Comparison of ENCODE assay signal across 9 cellular contexts in the genomic region with DNA sequence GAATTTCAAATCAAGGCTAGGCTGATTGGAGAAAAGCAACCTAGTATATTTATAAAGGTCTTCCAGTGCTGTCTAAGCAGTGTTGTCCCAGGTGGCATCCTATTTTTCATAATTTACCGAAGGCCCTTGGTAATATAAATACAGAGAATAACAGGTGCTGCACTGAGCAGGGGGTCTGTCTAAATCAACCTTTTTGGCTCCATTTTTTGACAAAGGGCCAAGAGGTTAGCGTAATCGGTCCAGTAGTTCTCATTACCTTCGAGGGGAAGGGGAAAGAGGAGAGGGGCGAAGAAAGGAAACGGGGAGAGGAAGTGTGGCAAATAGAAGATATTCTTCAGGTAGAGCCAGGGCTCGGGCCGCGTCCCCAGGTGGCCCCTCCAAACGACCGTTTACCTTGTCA. TPM values are rescaled to one million over a fixed set of nuclear protein-coding genes. Genes with fewer than 3 reads are reported as not detected.
DNase-seq lines count a peak whose midpoint lies in the region; ATAC-seq, FAIRE-seq and TF ChIP-seq lines count a peak whose summit lies in the region.
"Had no signal": no experiment of that assay in that cellular context is flagged by ENCODE, and none has a peak within 500 bp of the region (broad histone marks: within the 10 kb centered on the region; RNA-seq: fewer than 3 reads in every experiment).

No MANE protein-coding gene starts in this region.

- H3K36me3 ChIP-seq in KMS-11 (ENCODE audit: insufficient read depth) (no peaks in the 10 kb centered on the region), left lung (no peaks in the 10 kb centered on the region), thymus (ENCODE audit: control insufficient read depth, insufficient read depth) (no peaks in the 10 kb centered on the region)

- no peaks in the 10 kb centered on the region for H3K27me3 ChIP-seq in KMS-11 (ENCODE audit: insufficient read depth, low read depth)
- H3K27me3 ChIP-seq in left lung = no peaks in the 10 kb centered on the region
- H3K27me3 ChIP-seq in thymus (ENCODE audit: control insufficient read depth, insufficient read depth) = no peaks in the 10 kb centered on the region

- TF ChIP-seq CTCF in A549 (IDR thresholded peaks at IDR 0.05) (no peak), KMS-11 (conservative IDR thresholded peaks at IDR 0.05; ENCODE audit: low read depth, low read length) (no peak), astrocyte of the cerebellum (IDR thresholded peaks at IDR 0.05; ENCODE audit: low read depth, low read length, missing control alignments) (no peak), left lung (IDR thresholded peaks at IDR 0.05) (no peak)

- peak overlapping the region; percentile 99 for H3K4me3 ChIP-seq in A549
- H3K4me3 ChIP-seq in KMS-11 (IDR thresholded peaks at IDR 0.05; ENCODE audit: insufficient read depth, low read depth, low read length) = no peak overlapping the region
- peak overlapping the region; percentile 71 for H3K4me3 ChIP-seq in astrocyte of the cerebellum (ENCODE audit: low read depth, low read length)
- peak overlapping the region; percentile 95 to 96 for H3K4me3 ChIP-seq in left lung
- H3K4me3 ChIP-seq in thymus (ENCODE audit: low read length) = peak overlapping the region; percentile 93

- DNase-seq in A549 (ENCODE audit: low read depth in 1 of 2, low spot score in 1 of 2) (no peak), astrocyte of the cerebellum (ENCODE audit: low read depth) (no peak), left lung (no peak), SHP77 (lab: John Stamatoyannopoulos, UW) (no peak)

- WGBS in A549 (ENCODE audit: missing lambda C conversion rate) = 3% methylated on average over 11 of the region's 11 CpGs
- WGBS in thymus = under 1% methylated on average over 11 of the region's 11 CpGs

- H3K9me3 ChIP-seq in A549 (no peaks in the 10 kb centered on the region), left lung (no peaks in the 10 kb centered on the region), thymus (ENCODE audit: control insufficient read depth) (no peaks in the 10 kb centered on the region)

- H2AFZ ChIP-seq in KMS-11 (ENCODE audit: low read depth) = peak overlapping the region; percentile 67; the same call in 1 of the 2 replicates

- intact Hi-C loops in left lung (cut with DNase I) = no loop called here

- H3K4me2 ChIP-seq in A549 = peak overlapping the region; percentile 87
- peak overlapping the region; percentile 73 for H3K4me2 ChIP-seq in KMS-11

- TF ChIP-seq RAD21 in A549 (conservative IDR thresholded peaks at IDR 0.05 in 1 of 2, IDR thresholded peaks at IDR 0.05 in 1 of 2) = no peak

- H3K27ac ChIP-seq in A549 (peak overlapping the region; percentile 96 to 100), KMS-11 (peak overlapping the region; percentile 90), left lung (peak overlapping the region; percentile 97 to 98), thymus (ENCODE audit: low read depth) (peak overlapping the region; percentile 99)

- TF ChIP-seq EP300 in A549 (IDR thresholded peaks at IDR 0.05) = no peak

- POLR2A ChIA-PET in A549 (lab: Yijun Ruan, JAX) = interaction anchor here (1.0 kb wide), 1 partner anchor 125 kb away, joined by 3 read pairs; no protein-coding TSS in a partner anchor

- CTCF ChIA-PET in A549 (lab: Yijun Ruan, JAX) = no interaction called here

- no peak for TF ChIP-seq POLR2A in A549 (IDR thresholded peaks at IDR 0.05; ENCODE audit: low read length)

- H3K4me1 ChIP-seq in A549 (peaks cover 11% of the 10 kb centered on the region; the same call in 2 of the 3 replicates), KMS-11 (ENCODE audit: low read depth, poor library complexity, severe bottlenecking) (peaks cover 6% of the 10 kb centered on the region), left lung (peaks cover 14 to 40% of the 10 kb centered on the region in 2 donors), thymus (ENCODE audit: control insufficient read depth, insufficient read depth, low read length) (peaks cover 16% of the 10 kb centered on the region)

- no peaks in the 10 kb centered on the region for H4K20me1 ChIP-seq in KMS-11 (ENCODE audit: insufficient read depth)

- H3K79me2 ChIP-seq in KMS-11 (ENCODE audit: insufficient read depth, low read depth) = peaks cover 38% of the 10 kb centered on the region

- peak overlapping the region; percentile 86 for H3K9ac ChIP-seq in KMS-11

- in situ Hi-C loops in astrocyte of the cerebellum (cut with HindIII; ENCODE audit: low sequenced_read_pairs) = no loop called here

- ATAC-seq in A549 = no peak
- peak; percentile 3 for ATAC-seq in GM18517 (IDR thresholded peaks at IDR 0.05; ENCODE audit: unreplicated experiment)
- ATAC-seq in left lung = no peak
- no peak for ATAC-seq in GM21367 (IDR thresholded peaks at IDR 0.05; ENCODE audit: unreplicated experiment)

- FAIRE-seq in A549 (lab: Jason Lieb, UNC) = no peak

TF ChIP-seq in A549, 52 proteins besides CTCF, POLR2A, EP300 and RAD21:
- no peak for TF ChIP-seq KDM5A (IDR thresholded peaks at IDR 0.05)

RNA-seq across cellular contexts. Expression of gene PAN3, which starts 0.8 kb away (rescaled TPM):
- polyA plus RNA-seq in A549 (2011; rRNA removed) (13.9 and 14.6 TPM in 2 replicates), A549 (2017; fragmentation: RNase III; extraction: RNeasy Plus Mini Kit Qiagen cat#74134 plus additional on column Dnase treatment) (5.9 to 6.6 TPM (median 6.2 TPM) in 3 replicates), thymus (46.1 TPM)
- polyA plus RNA-seq in A549 (2012; cell fraction: cytosol; rRNA removed) = 2.1 and 3.1 TPM in 2 replicates
- polyA plus RNA-seq in A549 (2012; cell fraction: nucleus; rRNA removed) = 2.7 and 4.7 TPM in 2 replicates
- 23.1 and 24.3 TPM in 2 replicates for polyA minus RNA-seq in A549 (2011; rRNA and poly(A)+ RNA removed)
- 10 to 100 TPM; 24.1 to 30.5 TPM for total RNA-seq in left lung

RNA-seq across cellular contexts. Expression of gene FLT3, which starts 37.2 kb away (rescaled TPM):
- polyA plus RNA-seq in A549 (2011; rRNA removed) (not detected in 2 replicates), A549 (2017; fragmentation: RNase III; extraction: RNeasy Plus Mini Kit Qiagen cat#74134 plus additional on column Dnase treatment) (not detected in 3 replicates), thymus (8.3 TPM)
- not detected in 2 replicates for polyA plus RNA-seq in A549 (2012; cell fraction: cytosol; rRNA removed)
- not detected in 2 replicates for polyA plus RNA-seq in A549 (2012; cell fraction: nucleus; rRNA removed)
- polyA minus RNA-seq in A549 (2011; rRNA and poly(A)+ RNA removed) = not detected in 2 replicates
- 1 to 10 TPM in 1 of 2 donors, under 1 TPM in 1; 0.90 to 1.9 TPM for total RNA-seq in left lung
- total RNA-seq: pulmonary artery endothelial cell had no signal
